1 cellular context compared by ENCODE assay signal in genomic region chr2:38098351-38099095, GRCh38.
TF ChIP-seq lines count a peak whose summit lies in the region.

No MANE protein-coding gene starts in this region.

TF ChIP-seq in IMR-90, 13 proteins besides CTCF, POLR2A, EP300 and RAD21:
- no peak for TF ChIP-seq RFX5 (IDR thresholded peaks at IDR 0.05; ENCODE audit: low read depth, low read length)
- TF ChIP-seq MXI1 (IDR thresholded peaks at IDR 0.05; ENCODE audit: borderline replicate concordance, low read depth, low read length) = no peak
- no peak for TF ChIP-seq ELK1 (IDR thresholded peaks at IDR 0.05; ENCODE audit: borderline replicate concordance, low read depth, low read length)
- no peak for TF ChIP-seq CEBPB (IDR thresholded peaks at IDR 0.05; ENCODE audit: low read depth, low read length)
- no peak for TF ChIP-seq SMC3 (IDR thresholded peaks at IDR 0.05; ENCODE audit: low read depth, low read length)
- TF ChIP-seq BHLHE40 (IDR thresholded peaks at IDR 0.05; ENCODE audit: low read depth, low read length) = no peak
- no peak for TF ChIP-seq MAFK (IDR thresholded peaks at IDR 0.05; ENCODE audit: low read depth, low read length)
